1 cellular context compared by ENCODE assay signal in the genomic region with DNA sequence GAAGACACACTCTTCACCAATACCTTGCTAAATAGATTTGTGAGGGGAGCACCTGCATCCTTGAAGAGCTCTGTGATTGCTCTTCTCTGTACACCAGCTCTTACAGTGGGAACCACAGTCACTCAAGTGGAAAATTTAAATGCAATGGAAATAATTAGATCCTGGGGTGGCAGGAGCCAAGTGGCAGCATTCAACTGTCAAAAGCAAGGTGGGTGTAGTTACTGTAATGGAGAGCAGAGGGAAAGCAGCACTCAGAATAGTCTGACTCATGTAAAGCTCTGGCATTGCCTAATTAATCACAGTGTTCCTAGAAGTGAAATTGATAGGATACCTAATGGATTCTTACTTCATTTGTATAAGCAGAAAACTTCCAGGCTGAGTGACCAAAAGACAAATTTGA.
A peak's percentile ranks its signal among the peaks of the same experiment; 100 is the strongest.
TF ChIP-seq lines count a peak whose summit lies in the region.

No MANE protein-coding gene starts in this region.

TF ChIP-seq in SK-N-SH treated with all-trans-retinoic acid at 6 μM for 48 hours, 23 proteins besides CTCF, POLR2A, EP300 and RAD21 (continued from another document):
- TF ChIP-seq, protein P1, sequence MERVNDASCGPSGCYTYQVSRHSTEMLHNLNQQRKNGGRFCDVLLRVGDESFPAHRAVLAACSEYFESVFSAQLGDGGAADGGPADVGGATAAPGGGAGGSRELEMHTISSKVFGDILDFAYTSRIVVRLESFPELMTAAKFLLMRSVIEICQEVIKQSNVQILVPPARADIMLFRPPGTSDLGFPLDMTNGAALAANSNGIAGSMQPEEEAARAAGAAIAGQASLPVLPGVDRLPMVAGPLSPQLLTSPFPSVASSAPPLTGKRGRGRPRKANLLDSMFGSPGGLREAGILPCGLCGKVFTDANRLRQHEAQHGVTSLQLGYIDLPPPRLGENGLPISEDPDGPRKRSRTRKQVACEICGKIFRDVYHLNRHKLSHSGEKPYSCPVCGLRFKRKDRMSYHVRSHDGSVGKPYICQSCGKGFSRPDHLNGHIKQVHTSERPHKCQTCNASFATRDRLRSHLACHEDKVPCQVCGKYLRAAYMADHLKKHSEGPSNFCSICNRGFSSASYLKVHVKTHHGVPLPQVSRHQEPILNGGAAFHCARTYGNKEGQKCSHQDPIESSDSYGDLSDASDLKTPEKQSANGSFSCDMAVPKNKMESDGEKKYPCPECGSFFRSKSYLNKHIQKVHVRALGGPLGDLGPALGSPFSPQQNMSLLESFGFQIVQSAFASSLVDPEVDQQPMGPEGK (CRISPR knock-in tag; IDR thresholded peaks at IDR 0.05; ENCODE audit: borderline replicate concordance), result peak; percentile 77
- TF ChIP-seq ESRRG (CRISPR knock-in tag; IDR thresholded peaks at IDR 0.05) (no peak), PPARA (CRISPR knock-in tag; IDR thresholded peaks at IDR 0.05; ENCODE audit: borderline replicate concordance) (no peak)
TF ChIP-seq in SK-N-SH treated with all-trans-retinoic acid at 6 μM for 48 hours: peak in this region for 4.
